In genomic region chr14:95918466-95918865, GRCh38 we compare ENCODE assay signal across 20 cellular contexts. TPM values are rescaled to one million over a fixed set of nuclear protein-coding genes. Genes with fewer than 3 reads are reported as not detected.
DNase-seq lines count a peak whose midpoint lies in the region; ATAC-seq and TF ChIP-seq lines count a peak whose summit lies in the region.
"Had no signal": no experiment of that assay in that cellular context is flagged by ENCODE, and none has a peak within 500 bp of the region (broad histone marks: within the 10 kb centered on the region; RNA-seq: fewer than 3 reads in every experiment).

No MANE protein-coding gene starts in this region.

- no peak overlapping the region for H3K4me3 ChIP-seq in BLaER1 treated with 17β-estradiol and CSF1 and Interleukin-3, amounts not matched to agents 10 nM and 100 nM
- H3K4me3 ChIP-seq in hepatocyte (no peak overlapping the region), spleen (no peak overlapping the region)
- H3K4me3 ChIP-seq: heart right ventricle, ovary, SJSA1 had no signal

- H4K20me1 ChIP-seq in BLaER1 treated with 17β-estradiol and CSF1 and Interleukin-3, amounts not matched to agents 10 nM and 100 nM: no peaks in the 10 kb centered on the region
- no peaks in the 10 kb centered on the region for H4K20me1 ChIP-seq in hepatocyte (ENCODE audit: insufficient read depth, poor library complexity, severe bottlenecking)

- H3K4me1 Mint-ChIP-seq in activated CD4-positive, alpha-beta T cell treated with anti-CD3 and anti-CD28 coated beads, Interleukin-2, amount 10 ng/mL, durations not matched to agents 7 days and 5 days: no peaks in the 10 kb centered on the region

- TF ChIP-seq POLR2A in spleen (IDR thresholded peaks at IDR 0.05): no peak

- WGBS in hepatocyte (ENCODE audit: low lambda C conversion rate, missing lambda C conversion rate): 20% methylated on average over 6 of the region's 6 CpGs
- WGBS in spleen, 5 donors: 9 to 12% (median 12%) methylated on average over 6 of the region's 6 CpGs

- H3K27me3 Mint-ChIP-seq in activated CD4-positive, alpha-beta T cell treated with anti-CD3 and anti-CD28 coated beads, Interleukin-2, amount 10 ng/mL, durations not matched to agents 7 days and 5 days: peaks cover 7% of the 10 kb centered on the region

- intact Hi-C loops in spleen (cut with DNase I; ENCODE audit: low total_unique reads): no loop called here

- TF ChIP-seq CTCF in hepatocyte (IDR thresholded peaks at IDR 0.05; ENCODE audit: poor library complexity) (no peak), spleen (IDR thresholded peaks at IDR 0.05 in 8 of 11, conservative IDR thresholded peaks at IDR 0.05 in 3 of 11) (no peak)

- ATAC-seq in stimulated activated naive CD8-positive, alpha-beta T cell treated with anti-CD3 and anti-CD28 coated beads, Interleukin-15, Interleukin-2, amounts not matched to agents 100 U/mL and 50 U/mL, for 24 hours: no peak
- ATAC-seq in HG02885 (IDR thresholded peaks at IDR 0.05; ENCODE audit: poor library complexity, unreplicated experiment): no peak
- ATAC-seq: activated CD4-positive, CD25-positive, alpha-beta regulatory T cell treated with anti-CD3 and anti-CD28 coated beads, Interleukin-2, amount 50 U/mL, for 24 hours; heart right ventricle; stimulated activated naive B cell treated with anti-CD40 and anti-IgM and Interleukin-4, amounts not matched to agents 10 μg/mL and 1 μg/mL and 100 μg/mL, for 72 hours had no signal

- CTCF ChIA-PET in activated CD4-positive, alpha-beta T cell treated with anti-CD3 and anti-CD28 coated beads, Interleukin-2, amount 10 ng/mL, durations not matched to agents 7 days and 5 days (lab: Charles Lee): no interaction called here

- POLR2A ChIA-PET in activated CD4-positive, alpha-beta T cell treated with anti-CD3 and anti-CD28 coated beads, Interleukin-2, amount 10 ng/mL, durations not matched to agents 7 days and 5 days (lab: Charles Lee): no interaction called here

- no peaks in the 10 kb centered on the region for H3K36me3 Mint-ChIP-seq in activated CD4-positive, alpha-beta T cell treated with anti-CD3 and anti-CD28 coated beads, Interleukin-2, amount 10 ng/mL, durations not matched to agents 7 days and 5 days (ENCODE audit: low read depth)
- H3K36me3 Mint-ChIP-seq: activated naive CD8-positive, alpha-beta T cell; stimulated activated naive B cell treated with anti-CD40 and anti-IgM and Interleukin-4, amounts not matched to agents 10 μg/mL and 1 μg/mL and 100 μg/mL, for 72 hours had no signal

- H3K36me3 ChIP-seq in BLaER1 treated with 17β-estradiol and CSF1 and Interleukin-3, amounts not matched to agents 10 nM and 100 nM: no peaks in the 10 kb centered on the region
- no peaks in the 10 kb centered on the region for H3K36me3 ChIP-seq in hepatocyte (replicated peaks; ENCODE audit: insufficient read depth, low read depth)
- H3K36me3 ChIP-seq in spleen: no peaks in the 10 kb centered on the region
- H3K36me3 ChIP-seq: heart right ventricle, ovary, SJSA1 had no signal

- no peak overlapping the region for H3K27ac Mint-ChIP-seq in activated CD4-positive, alpha-beta T cell treated with anti-CD3 and anti-CD28 coated beads, Interleukin-2, amount 10 ng/mL, durations not matched to agents 7 days and 5 days
- H3K27ac Mint-ChIP-seq: activated naive CD8-positive, alpha-beta T cell; CD4-positive, alpha-beta T cell; stimulated activated naive B cell treated with anti-CD40 and anti-IgM and Interleukin-4, amounts not matched to agents 10 μg/mL and 1 μg/mL and 100 μg/mL, for 72 hours had no signal

- H3K9me2 ChIP-seq in hepatocyte (replicated peaks; ENCODE audit: insufficient read depth): no peaks in the 10 kb centered on the region

- no peaks in the 10 kb centered on the region for H3K79me2 ChIP-seq in hepatocyte

- H3K9me3 Mint-ChIP-seq in activated CD4-positive, alpha-beta T cell treated with anti-CD3 and anti-CD28 coated beads, Interleukin-2, amount 10 ng/mL, durations not matched to agents 7 days and 5 days: no peaks in the 10 kb centered on the region
- H3K9me3 Mint-ChIP-seq: CD4-positive, alpha-beta T cell; stimulated activated naive B cell treated with anti-CD40 and anti-IgM and Interleukin-4, amounts not matched to agents 10 μg/mL and 1 μg/mL and 100 μg/mL, for 72 hours had no signal

- H2AFZ ChIP-seq in hepatocyte: no peak overlapping the region

- peaks cover 13 to 22% (median 16%) of the 10 kb centered on the region in 10 experiments for H3K4me1 ChIP-seq in BLaER1 treated with 17β-estradiol and CSF1 and Interleukin-3, amounts not matched to agents 10 nM and 100 nM
- H3K4me1 ChIP-seq in hepatocyte (ENCODE audit: insufficient read depth) (no peaks in the 10 kb centered on the region), spleen (no peaks in the 10 kb centered on the region)
- H3K4me1 ChIP-seq: heart right ventricle, SJSA1 had no signal

- DNase-seq in DMS53 (lab: John Stamatoyannopoulos, UW) (peak; percentile 75), NCI-H146 (lab: John Stamatoyannopoulos, UW) (peak; percentile 28), hepatocyte (ENCODE audit: low spot score) (peak; percentile 24), spleen (no peak)
- no peak for DNase-seq in stimulated activated naive CD8-positive, alpha-beta T cell treated with anti-CD3 and anti-CD28 coated beads, Interleukin-15, Interleukin-2, amounts not matched to agents 100 U/mL and 50 U/mL, for 24 hours
- DNase-seq in activated CD4-positive, alpha-beta T cell treated with anti-CD3 and anti-CD28 coated beads, Interleukin-2, amount 10 ng/mL, durations not matched to agents 7 days and 5 days: no peak
- DNase-seq: CD4-positive, alpha-beta T cell; heart right ventricle; NCI-H1694; NCI-H526 treated with DMSO at 0.1 percent for 48 hours; ovary; stimulated activated naive B cell treated with anti-CD40 and anti-IgM and Interleukin-4, amounts not matched to agents 10 μg/mL and 1 μg/mL and 100 μg/mL, for 72 hours had no signal

- H3K4me2 ChIP-seq in BLaER1 treated with 17β-estradiol and CSF1 and Interleukin-3, amounts not matched to agents 10 nM and 100 nM: peak overlapping the region; percentile 58 to 80 (median 71)
- no peak overlapping the region for H3K4me2 ChIP-seq in hepatocyte

- no peak overlapping the region for H3K9ac ChIP-seq in BLaER1 treated with 17β-estradiol and CSF1 and Interleukin-3, amounts not matched to agents 10 nM and 100 nM

- H3K27me3 ChIP-seq in BLaER1 treated with 17β-estradiol and CSF1 and Interleukin-3, amounts not matched to agents 10 nM and 100 nM: no peaks in the 10 kb centered on the region
- no peaks in the 10 kb centered on the region for H3K27me3 ChIP-seq in hepatocyte
- H3K27me3 ChIP-seq in spleen (replicated peaks in 1 of 7): peaks cover 0 to 22% (median 0%) of the 10 kb centered on the region in 7 donors
- H3K27me3 ChIP-seq: ovary, SJSA1 had no signal

- H3K9me3 ChIP-seq in BLaER1 treated with 17β-estradiol and CSF1 and Interleukin-3, amounts not matched to agents 10 nM and 100 nM (replicated peaks in 1 of 11): peaks cover 0 to 9% (median 0%) of the 10 kb centered on the region in 11 experiments; a peak in 2 of 22 replicates
- H3K9me3 ChIP-seq in hepatocyte (ENCODE audit: low read depth) (no peaks in the 10 kb centered on the region), spleen (no peaks in the 10 kb centered on the region)
- H3K9me3 ChIP-seq: ovary, SJSA1 had no signal

- no peak overlapping the region for H3K4me3 Mint-ChIP-seq in activated CD4-positive, alpha-beta T cell treated with anti-CD3 and anti-CD28 coated beads, Interleukin-2, amount 10 ng/mL, durations not matched to agents 7 days and 5 days
- H3K4me3 Mint-ChIP-seq: activated naive CD8-positive, alpha-beta T cell; CD4-positive, alpha-beta T cell; stimulated activated naive B cell treated with anti-CD40 and anti-IgM and Interleukin-4, amounts not matched to agents 10 μg/mL and 1 μg/mL and 100 μg/mL, for 72 hours had no signal

- H3K27ac ChIP-seq in BLaER1 treated with 17β-estradiol and CSF1 and Interleukin-3, amounts not matched to agents 10 nM and 100 nM: peak overlapping the region in 4 of 11 experiments; percentile 11 to 35 (median 21); a peak in 5 of 22 replicates
- H3K27ac ChIP-seq in hepatocyte (no peak overlapping the region), spleen (no peak overlapping the region)
- H3K27ac ChIP-seq: heart right ventricle, ovary, SJSA1 had no signal

RNA-seq across cellular contexts. Expression of gene TUNAR, which starts 41.8 kb away (rescaled TPM):
- 0.13 TPM in 1 of 2 replicates, not detected in the other for total RNA-seq in hepatocyte
- not detected in 2 replicates for polyA plus RNA-seq in hepatocyte
- under 1 TPM in 2 of 7 donors, not detected in 5; 0.68 to 0.69 TPM for total RNA-seq in spleen
- polyA plus RNA-seq in spleen: under 1 TPM; 0.03 to 0.35 (median 0.04) TPM
- total RNA-seq in activated CD4-positive, alpha-beta T cell treated with anti-CD3 and anti-CD28 coated beads, Interleukin-2, amount 10 ng/mL, durations not matched to agents 7 days and 5 days: not detected
- total RNA-seq: activated CD8-positive, alpha-beta memory T cell treated with anti-CD3 and anti-CD28 coated beads for 36 hours; CD4-positive, alpha-beta T cell; heart right ventricle; SJSA1; T-helper 2 cell treated with Interferon-gamma antibody and Interleukin-4, amounts not matched to agents 100 ng/mL and 5 ng/mL, for 36 hours had no signal
- polyA plus RNA-seq: AG04450, heart right ventricle had no signal

Comparison
In these comparisons a context has a peak if more than half of its experiments do, and no peak if none do; other contexts are left out.
1. DNase-seq: peak in DMS53 (single experiment), NCI-H146 (single experiment) and hepatocyte (single experiment); none in stimulated activated naive CD8-positive, alpha-beta T cell treated with anti-CD3 and anti-CD28 coated beads, Interleukin-15, Interleukin-2, amounts not matched to agents 100 U/mL and 50 U/mL, for 24 hours (single experiment), spleen (single experiment) and activated CD4-positive, alpha-beta T cell treated with anti-CD3 and anti-CD28 coated beads, Interleukin-2, amount 10 ng/mL, durations not matched to agents 7 days and 5 days (single experiment).